Comparison of ENCODE assay signal across 8 cellular contexts in genomic region chr15:64247906-64248541, GRCh38.
DNase-seq lines count a peak whose midpoint lies in the region; ATAC-seq and TF ChIP-seq lines count a peak whose summit lies in the region.

No MANE protein-coding gene starts in this region.

- H3K27me3 Mint-ChIP-seq in CD4-positive, alpha-beta memory T cell: no peaks in the 10 kb centered on the region

- ATAC-seq in GM18868 (IDR thresholded peaks at IDR 0.05; ENCODE audit: unreplicated experiment): peak; percentile 65
- peak; percentile 70 for ATAC-seq in HG03097 (IDR thresholded peaks at IDR 0.05; ENCODE audit: low FRiP score, unreplicated experiment)
- ATAC-seq in body of pancreas: peak; percentile 97

- peaks cover 24% of the 10 kb centered on the region for H3K4me1 ChIP-seq in CD4-positive, alpha-beta memory T cell (ENCODE audit: insufficient read depth, low read length)
- peaks cover 47% of the 10 kb centered on the region for H3K4me1 ChIP-seq in body of pancreas

- no peaks in the 10 kb centered on the region for H3K27me3 ChIP-seq in CD4-positive, alpha-beta memory T cell (ENCODE audit: insufficient read depth, low read length)
- H3K27me3 ChIP-seq in body of pancreas: no peaks in the 10 kb centered on the region

- CTCF ChIA-PET in CD4-positive, alpha-beta memory T cell (lab: Charles Lee; ENCODE audit: partially characterized antibody): no interaction called here

- peaks cover 21 to 47% (median 31%) of the 10 kb centered on the region in 4 donors for H3K4me1 Mint-ChIP-seq in CD4-positive, alpha-beta memory T cell

- WGBS in body of pancreas, 2 donors: 25 to 26% methylated on average over 2 of the region's 2 CpGs

- H3K9me3 ChIP-seq in CD4-positive, alpha-beta memory T cell (ENCODE audit: control insufficient read depth in 1 of 2, low read length in 2 of 2): no peaks in the 10 kb centered on the region
- no peaks in the 10 kb centered on the region for H3K9me3 ChIP-seq in body of pancreas

- peaks cover 3% of the 10 kb centered on the region for H3K36me3 ChIP-seq in CD4-positive, alpha-beta memory T cell (ENCODE audit: insufficient read depth, low read length)
- no peaks in the 10 kb centered on the region for H3K36me3 ChIP-seq in body of pancreas (replicated peaks in 1 of 2; ENCODE audit: insufficient read depth in 1 of 2, low read depth in 2 of 2)

- H3K27ac ChIP-seq in CD4-positive, alpha-beta memory T cell (ENCODE audit: low read depth, low read length): peak overlapping the region; percentile 16
- H3K27ac ChIP-seq in body of pancreas: peak overlapping the region; percentile 59 to 89 (median 76)

- TF ChIP-seq POLR2A in body of pancreas (IDR thresholded peaks at IDR 0.05): no peak

- peaks cover 5 to 16% of the 10 kb centered on the region in 2 donors for H3K36me3 Mint-ChIP-seq in CD4-positive, alpha-beta memory T cell

- peak; percentile 34 to 62 (median 42) for DNase-seq in CD4-positive, alpha-beta memory T cell
- DNase-seq in NCI-H2227 treated with DMSO at 0.1 percent for 48 hours (lab: John Stamatoyannopoulos, UW) (peak; percentile 9), body of pancreas (peak; percentile 63 to 87 (median 76)), iris pigment epithelial cell (ENCODE audit: low read depth) (peak; percentile 96), stromal cell of bone marrow (ENCODE audit: low read depth) (peak; percentile 66)
- no peak for DNase-seq in effector CD4-positive, alpha-beta T cell

- TF ChIP-seq CTCF in body of pancreas (IDR thresholded peaks at IDR 0.05): no peak

- peak overlapping the region in 5 of 7 donors; percentile 5 to 47 (median 25) for H3K27ac Mint-ChIP-seq in CD4-positive, alpha-beta memory T cell

- POLR2A ChIA-PET in CD4-positive, alpha-beta memory T cell (lab: Charles Lee; ENCODE audit: partially characterized antibody): no interaction called here

- no peaks in the 10 kb centered on the region for H3K9me3 Mint-ChIP-seq in CD4-positive, alpha-beta memory T cell

- no peak overlapping the region for H3K4me3 ChIP-seq in CD4-positive, alpha-beta memory T cell (ENCODE audit: low read length in 2 of 2)
- no peak overlapping the region for H3K4me3 ChIP-seq in body of pancreas

- intact Hi-C loops in CD4-positive, alpha-beta memory T cell (cut with micrococcal nuclease): no loop called here
- intact Hi-C loops in body of pancreas (cut with DNase I): no loop called here

- peak overlapping the region in 1 of 8 donors; percentile 10 for H3K4me3 Mint-ChIP-seq in CD4-positive, alpha-beta memory T cell
